ENCODE assay signal across 15 cellular contexts in genomic region chr2:38789689-38790088, GRCh38. TPM values are rescaled to one million over a fixed set of nuclear protein-coding genes. Genes with fewer than 3 reads are reported as not detected.
A peak's percentile ranks its signal among the peaks of the same experiment; 100 is the strongest.
DNase-seq lines count a peak whose midpoint lies in the region; FAIRE-seq and TF ChIP-seq lines count a peak whose summit lies in the region.
"Had no signal": no experiment of that assay in that cellular context is flagged by ENCODE, and none has a peak within 500 bp of the region (broad histone marks: within the 10 kb centered on the region; RNA-seq: fewer than 3 reads in every experiment).

No MANE protein-coding gene starts in this region.

- 47% methylated on average over 14 of the region's 14 CpGs for WGBS in liver

- H3K36me3 Mint-ChIP-seq in dendritic cell treated with granulocyte-macrophage colony-stimulating factor and Interleukin-4, amounts not matched to agents 40 ng/mL and 50 ng/mL, for 4 days (ENCODE audit: low read depth): no peaks in the 10 kb centered on the region
- no peaks in the 10 kb centered on the region for H3K36me3 Mint-ChIP-seq in neural progenitor cell
- H3K36me3 Mint-ChIP-seq: CD4-positive, alpha-beta memory T cell had no signal

- H3F3A ChIP-seq in neural progenitor cell (ENCODE audit: low read depth): peaks cover 3% of the 10 kb centered on the region

- no peak for TF ChIP-seq CTCF in liver (IDR thresholded peaks at IDR 0.05; ENCODE audit: low read depth, low read length, missing input control)
- no peak for TF ChIP-seq CTCF in neural progenitor cell (IDR thresholded peaks at IDR 0.05)
- no peak for TF ChIP-seq CTCF in OCI-LY7 (conservative IDR thresholded peaks at IDR 0.05; ENCODE audit: low read length)

- H3K9me3 ChIP-seq in liver (ENCODE audit: control insufficient read depth in 4 of 4, low read length in 3 of 4) (no peaks in the 10 kb centered on the region), neural progenitor cell (ENCODE audit: low read depth) (no peaks in the 10 kb centered on the region), OCI-LY7 (ENCODE audit: low read length) (no peaks in the 10 kb centered on the region)
- H3K9me3 ChIP-seq: A549, BE2C had no signal

- BruUV-seq in OCI-LY7 (replicated peaks; lab: Mats Ljungman, UMichigan): no TSS peak

- intact Hi-C loops in dendritic cell treated with granulocyte-macrophage colony-stimulating factor and Interleukin-4, amounts not matched to agents 40 ng/mL and 50 ng/mL, for 4 days (cut with micrococcal nuclease): no loop called here
- intact Hi-C loops in OCI-LY7 (cut with micrococcal nuclease; ENCODE audit: unreplicated experiment): no loop called here

- no peaks in the 10 kb centered on the region for H3K9me2 ChIP-seq in OCI-LY7 (ENCODE audit: insufficient read depth, low read length)

- H3K27me3 Mint-ChIP-seq in dendritic cell treated with granulocyte-macrophage colony-stimulating factor and Interleukin-4, amounts not matched to agents 40 ng/mL and 50 ng/mL, for 4 days: no peaks in the 10 kb centered on the region
- peaks cover 4% of the 10 kb centered on the region for H3K27me3 Mint-ChIP-seq in neural progenitor cell (ENCODE audit: insufficient read depth, low read depth)
- H3K27me3 Mint-ChIP-seq: CD4-positive, alpha-beta memory T cell had no signal

- DNase-seq in neural progenitor cell (ENCODE audit: low spot score) (no peak), HTR-8/SVneo (ENCODE audit: insufficient read length, low spot score) (no peak), OCI-LY7 (ENCODE audit: low spot score) (no peak), globus pallidus (ENCODE audit: low spot score) (no peak)
- DNase-seq in stimulated activated CD4-positive, alpha-beta T cell treated with anti-CD3 and anti-CD28 coated beads, Interleukin-4, amount 100 ng/mL, for 1 hour: no peak
- DNase-seq: BE2C; CD4-positive, alpha-beta memory T cell; DMS79; GM23248 had no signal

- FAIRE-seq in HTR-8/SVneo (lab: Jason Lieb, UNC): no peak
- FAIRE-seq: A549, GM12878, H54 had no signal

- H3K4me3 Mint-ChIP-seq in dendritic cell treated with granulocyte-macrophage colony-stimulating factor and Interleukin-4, amounts not matched to agents 40 ng/mL and 50 ng/mL, for 4 days: no peak overlapping the region
- H3K4me3 Mint-ChIP-seq in neural progenitor cell: peak overlapping the region; percentile 13
- H3K4me3 Mint-ChIP-seq: CD4-positive, alpha-beta memory T cell had no signal

- H3K36me3 ChIP-seq in liver (ENCODE audit: control insufficient read depth in 4 of 4, insufficient read depth in 3 of 4, low read depth in 1 of 4, low read length in 3 of 4) (no peaks in the 10 kb centered on the region), neural progenitor cell (no peaks in the 10 kb centered on the region), OCI-LY7 (ENCODE audit: insufficient read depth, low read length) (no peaks in the 10 kb centered on the region)
- H3K36me3 ChIP-seq: BE2C had no signal

- H3K9ac ChIP-seq in liver (ENCODE audit: low read depth in 1 of 2, low read length in 2 of 2) (no peak overlapping the region), neural progenitor cell (no peak overlapping the region)
- H3K9ac ChIP-seq: GM23248 had no signal

- H3K9me3 Mint-ChIP-seq in dendritic cell treated with granulocyte-macrophage colony-stimulating factor and Interleukin-4, amounts not matched to agents 40 ng/mL and 50 ng/mL, for 4 days: no peaks in the 10 kb centered on the region
- H3K9me3 Mint-ChIP-seq in neural progenitor cell: no peaks in the 10 kb centered on the region
- H3K9me3 Mint-ChIP-seq: CD4-positive, alpha-beta memory T cell had no signal

- H4K20me1 ChIP-seq in neural progenitor cell (ENCODE audit: low read depth) (no peaks in the 10 kb centered on the region), OCI-LY7 (ENCODE audit: insufficient read depth, low read length) (no peaks in the 10 kb centered on the region)

- CTCF ChIA-PET in OCI-LY7 (lab: Charles Lee; ENCODE audit: unreplicated experiment): no interaction called here

- H3K27me3 ChIP-seq in liver (ENCODE audit: control insufficient read depth in 4 of 4, insufficient read depth in 4 of 4, low read length in 3 of 4) (no peaks in the 10 kb centered on the region), neural progenitor cell (no peaks in the 10 kb centered on the region)
- H3K27me3 ChIP-seq: BE2C had no signal

- peak in 1 of 2 donors; percentile 18 for TF ChIP-seq RAD21 in liver (IDR thresholded peaks at IDR 0.05)

- peaks cover 11 to 26% (median 18%) of the 10 kb centered on the region in 4 donors for H3K4me1 ChIP-seq in liver (ENCODE audit: control insufficient read depth in 4 of 4, insufficient read depth in 4 of 4, low read length in 3 of 4)
- peaks cover 7% of the 10 kb centered on the region for H3K4me1 ChIP-seq in neural progenitor cell
- no peaks in the 10 kb centered on the region for H3K4me1 ChIP-seq in OCI-LY7 (ENCODE audit: insufficient read depth, low read length, poor library complexity, severe bottlenecking)
- H3K4me1 ChIP-seq: BE2C had no signal

- no peak overlapping the region for H3K4me2 ChIP-seq in neural progenitor cell
- H3K4me2 ChIP-seq in OCI-LY7 (ENCODE audit: low read length): no peak overlapping the region
- H3K4me2 ChIP-seq: A549 had no signal

- H3K4me3 ChIP-seq in liver (ENCODE audit: low read depth in 1 of 3, low read length in 3 of 3): no peak overlapping the region
- H3K4me3 ChIP-seq in neural progenitor cell: no peak overlapping the region
- no peak overlapping the region for H3K4me3 ChIP-seq in OCI-LY7 (ENCODE audit: low read depth, low read length, poor library complexity, severe bottlenecking)
- H3K4me3 ChIP-seq: A549, GM12878, GM23248 had no signal

- peaks cover 8% of the 10 kb centered on the region for H3K4me1 Mint-ChIP-seq in dendritic cell treated with granulocyte-macrophage colony-stimulating factor and Interleukin-4, amounts not matched to agents 40 ng/mL and 50 ng/mL, for 4 days (ENCODE audit: low read depth)
- H3K4me1 Mint-ChIP-seq in neural progenitor cell: peaks cover 18% of the 10 kb centered on the region
- H3K4me1 Mint-ChIP-seq: CD4-positive, alpha-beta memory T cell had no signal

- H3K27ac ChIP-seq in liver (ENCODE audit: low read depth in 1 of 2, low read length in 2 of 2) (peak overlapping the region in 1 of 2 donors; percentile 12), neural progenitor cell (no peak overlapping the region), OCI-LY7 (ENCODE audit: low read depth, low read length, poor library complexity, severe bottlenecking) (no peak overlapping the region)
- H3K27ac ChIP-seq: A549, C4-2B, GM23248 had no signal

- no peaks in the 10 kb centered on the region for H3K79me2 ChIP-seq in neural progenitor cell (ENCODE audit: low read depth)
- no peaks in the 10 kb centered on the region for H3K79me2 ChIP-seq in OCI-LY7 (ENCODE audit: insufficient read depth, low read depth, low read length)

- no peak overlapping the region for H2AFZ ChIP-seq in neural progenitor cell (replicated peaks)
- H2AFZ ChIP-seq in OCI-LY7 (ENCODE audit: low read length): no peak overlapping the region
- H2AFZ ChIP-seq: GM23248 had no signal

- POLR2A ChIA-PET in OCI-LY7 (lab: Charles Lee): interaction anchor here (0.6 to 0.7 kb wide), 3 partner anchors 8 to 320 kb away, joined by 3 read pairs; no protein-coding TSS in a partner anchor

- H3K27ac Mint-ChIP-seq in dendritic cell treated with granulocyte-macrophage colony-stimulating factor and Interleukin-4, amounts not matched to agents 40 ng/mL and 50 ng/mL, for 4 days: peak overlapping the region; percentile 64
- H3K27ac Mint-ChIP-seq in neural progenitor cell: no peak overlapping the region
- H3K27ac Mint-ChIP-seq: CD4-positive, alpha-beta memory T cell had no signal

TF ChIP-seq in liver, 16 proteins besides CTCF, POLR2A, EP300 and RAD21:
- peak; percentile 69 for TF ChIP-seq HNF4G (IDR thresholded peaks at IDR 0.05)
- peak; percentile 15 for TF ChIP-seq YY1 (IDR thresholded peaks at IDR 0.05)
- TF ChIP-seq TAF1 (conservative IDR thresholded peaks at IDR 0.05): no peak
- TF ChIP-seq SP1 (IDR thresholded peaks at IDR 0.05): peak; percentile 77
- TF ChIP-seq FOXA2 (IDR thresholded peaks at IDR 0.05): no peak
- no peak for TF ChIP-seq NR2F2 (IDR thresholded peaks at IDR 0.05)
- TF ChIP-seq ATF3 (IDR thresholded peaks at IDR 0.05): no peak
- peak; percentile 86 to 91 for TF ChIP-seq HNF4A (conservative IDR thresholded peaks at IDR 0.05)
- TF ChIP-seq RXRA (IDR thresholded peaks at IDR 0.05): peak; percentile 30 to 45

RNA-seq across cellular contexts. Expression of gene GEMIN6, which starts 11.7 kb away (rescaled TPM):
- 1 to 10 TPM; 4.5 to 6.3 TPM for total RNA-seq in liver
- polyA plus RNA-seq in liver: 10 to 100 TPM in 1 of 2 donors, 1 to 10 TPM in 1; 5.0 to 13.9 TPM
- total RNA-seq in neural progenitor cell (ENCODE audit: low replicate concordance): 14.0 and 21.4 TPM in 2 replicates
- 11.7 and 16.5 TPM in 2 replicates for total RNA-seq in OCI-LY7 (2014; rRNA removed; shearing (Covaris generic))
- total RNA-seq in OCI-LY7 (2022): 26.0 and 26.6 TPM in 2 replicates

RNA-seq across cellular contexts. Expression of gene SRSF7, which starts 38.5 kb away (rescaled TPM):
- total RNA-seq in liver (10 to 100 TPM; 63.4 to 66.9 TPM), neural progenitor cell (ENCODE audit: low replicate concordance) (275 and 307 TPM in 2 replicates), OCI-LY7 (2022) (278 and 320 TPM in 2 replicates)
- polyA plus RNA-seq in liver: 100 to 1,000 TPM in 1 of 2 donors, 10 to 100 TPM in 1; 49.8 to 111 TPM
- total RNA-seq in OCI-LY7 (2014; rRNA removed; shearing (Covaris generic)): 316 and 337 TPM in 2 replicates
